ENCODE assay signal across 12 cellular contexts in the genomic region with DNA sequence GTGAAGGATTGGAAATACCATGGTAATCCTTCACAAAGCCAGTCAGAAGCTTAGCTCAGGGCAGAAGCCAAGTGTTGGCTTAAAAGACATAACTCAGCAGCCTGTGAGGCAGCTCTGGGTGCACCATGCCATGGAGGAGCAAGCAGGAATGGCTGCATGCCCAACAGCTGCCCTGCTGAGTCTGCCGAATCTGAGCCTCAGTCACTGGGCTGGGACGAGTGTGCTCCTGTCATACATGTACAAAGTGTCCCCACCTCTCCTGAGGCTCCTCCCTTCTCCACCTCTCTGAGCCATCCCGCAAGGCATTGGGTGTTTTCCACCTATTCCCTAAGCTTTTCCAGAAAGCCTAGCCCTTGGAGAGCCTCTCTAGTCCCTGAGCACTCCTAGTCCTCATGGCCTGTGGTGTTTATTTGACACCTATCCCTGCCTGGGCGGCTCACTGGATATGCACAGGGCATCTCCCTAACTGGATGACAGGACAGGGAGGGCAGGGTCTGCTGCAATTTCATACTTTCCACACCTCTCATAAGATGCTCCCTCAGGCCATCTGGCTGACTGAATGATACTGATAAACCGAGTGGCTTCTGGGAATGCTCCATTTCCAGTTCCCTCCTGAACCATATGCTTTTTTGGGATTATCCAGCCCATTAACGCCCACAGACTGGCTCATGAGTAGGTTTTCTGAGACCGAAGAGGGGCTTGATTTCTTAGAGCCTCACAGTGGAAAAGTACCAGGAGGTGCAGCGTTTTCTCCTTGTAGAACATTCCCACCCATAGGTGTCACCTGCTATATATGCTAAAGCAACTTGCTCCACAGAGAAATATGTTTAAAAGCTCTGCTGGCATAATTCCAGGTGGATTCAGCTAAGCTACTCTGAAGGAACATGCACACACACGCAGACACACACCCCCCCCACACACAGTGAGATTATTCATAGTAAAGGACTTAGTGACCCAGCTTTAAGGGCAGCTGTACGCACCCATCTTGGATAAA.
DNase-seq lines count a peak whose midpoint lies in the region; ATAC-seq, FAIRE-seq and TF ChIP-seq lines count a peak whose summit lies in the region.
"Had no signal": no experiment of that assay in that cellular context is flagged by ENCODE, and none has a peak within 500 bp of the region (broad histone marks: within the 10 kb centered on the region; RNA-seq: fewer than 3 reads in every experiment).

No MANE protein-coding gene starts in this region.

- H3K9me3 ChIP-seq in WERI-Rb-1 (ENCODE audit: severe bottlenecking): no peaks in the 10 kb centered on the region

- in situ Hi-C loops in G401 (cut with HindIII; ENCODE audit: low sequenced_read_pairs): no loop called here

- no peak for ATAC-seq in GM21825 (IDR thresholded peaks at IDR 0.05; ENCODE audit: unreplicated experiment)

- FAIRE-seq in RCC 7860 (lab: Jason Lieb, UNC): no peak

- no peaks in the 10 kb centered on the region for H3K36me3 ChIP-seq in WERI-Rb-1

- DNase-seq in G401 (ENCODE audit: low spot score) (peak; percentile 67), NCI-H2171 (lab: John Stamatoyannopoulos, UW) (peak; percentile 79), WERI-Rb-1 (peak; percentile 83), posterior cingulate gyrus (peak in 6 of 10 donors; percentile 18 to 86 (median 30)), RCC 7860 (ENCODE audit: low spot score) (no peak), NCI-H1930 (lab: John Stamatoyannopoulos, UW) (no peak), 8988T (no peak)
- DNase-seq: activated B cell treated with CpG ODN at 0.5 μM for 24 hours; H9; islet precursor cell; stimulated activated naive CD4-positive, alpha-beta T cell treated with Interleukin-2 at 50 U/mL for 16 hours had no signal

- H3K27ac ChIP-seq in WERI-Rb-1: peak overlapping the region; percentile 83

- TF ChIP-seq CTCF in WERI-Rb-1 (IDR thresholded peaks at IDR 0.05; ENCODE audit: low read depth, low read length): no peak

- peak overlapping the region; percentile 33 for H3K4me3 ChIP-seq in WERI-Rb-1 (ENCODE audit: low read depth, low read length)

- intact Hi-C loops in posterior cingulate gyrus (cut with DNase I): loop anchor here (10.0 kb wide), 2 partner anchors 96 to 174 kb away; no protein-coding TSS in a partner anchor

- no peaks in the 10 kb centered on the region for H3K27me3 ChIP-seq in WERI-Rb-1 (ENCODE audit: insufficient read depth, low read depth, severe bottlenecking)

Comparison
In these comparisons a context has a peak if more than half of its experiments do, and no peak if none do; other contexts are left out.
1. DNase-seq: peak in G401 (single experiment), NCI-H2171 (single experiment), WERI-Rb-1 (single experiment) and posterior cingulate gyrus (6 of 10); none in RCC 7860 (single experiment), NCI-H1930 (0 of 2) and 8988T (single experiment).